ENCODE assay signal across 11 cellular contexts in the genomic region with DNA sequence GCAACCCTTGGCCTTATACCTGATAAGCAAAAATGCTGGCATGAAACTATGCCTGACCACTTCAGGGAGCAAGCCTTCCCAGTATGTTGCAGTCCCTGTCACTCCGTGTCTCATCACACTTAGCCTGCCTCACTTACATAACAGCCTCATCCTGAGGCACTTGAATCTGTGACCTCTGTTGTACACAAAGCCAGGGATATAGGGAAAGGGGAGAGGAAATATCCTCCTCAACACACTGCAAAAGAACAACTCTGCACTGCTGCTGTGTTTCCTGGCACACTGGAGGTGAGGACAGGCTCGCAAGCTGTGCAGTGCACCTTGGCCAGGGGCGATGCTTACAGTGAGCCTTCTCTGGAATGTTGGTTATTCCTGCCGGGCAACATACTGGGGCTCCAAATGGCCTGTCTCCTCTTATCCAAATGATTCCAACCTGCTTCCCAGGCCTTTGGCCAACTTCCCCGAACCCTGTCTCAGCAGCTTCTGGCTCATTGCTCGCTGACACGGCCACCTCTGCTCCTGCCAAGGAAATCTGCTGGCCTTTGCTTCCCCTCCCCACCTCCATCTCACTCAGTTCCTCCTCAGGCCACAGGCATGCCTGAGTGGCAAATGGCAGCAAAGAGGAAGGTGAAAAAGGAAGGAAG.
DNase-seq lines count a peak whose midpoint lies in the region; ATAC-seq and TF ChIP-seq lines count a peak whose summit lies in the region.
"Had no signal": no experiment of that assay in that cellular context is flagged by ENCODE, and none has a peak within 500 bp of the region (broad histone marks: within the 10 kb centered on the region; RNA-seq: fewer than 3 reads in every experiment).

No MANE protein-coding gene starts in this region.

- H3K27ac ChIP-seq in HL-60 (replicated peaks): peak overlapping the region; percentile 43

- DNase-seq in HL-60 (ENCODE audit: low read depth in 1 of 2, low spot score in 1 of 2): peak in 1 of 2 experiments; percentile 41
- no peak for DNase-seq in WTC11 (ENCODE audit: low spot score)
- peak; percentile 49 for DNase-seq in left cardiac atrium
- DNase-seq in pons (ENCODE audit: low spot score): peak; percentile 51
- no peak for DNase-seq in activated effector memory CD4-positive, alpha-beta T cell treated with anti-CD3 and anti-CD28 coated beads, Interleukin-2, amount 50 U/mL, for 16 hours
- no peak for DNase-seq in ureter (ENCODE audit: low spot score)
- DNase-seq in HK-2 (ENCODE audit: unreplicated experiment): no peak
- DNase-seq: activated CD4-positive, alpha-beta T cell treated with anti-CD3 and anti-CD28 coated beads, Interleukin-2, amount 10 ng/mL, durations not matched to agents 24 days and 14 days; MM.1S; SHP77 had no signal

- no peak overlapping the region for H3K4me3 Mint-ChIP-seq in WTC11
- H3K4me3 Mint-ChIP-seq: activated CD4-positive, alpha-beta T cell treated with anti-CD3 and anti-CD28 coated beads, Interleukin-2, amount 10 ng/mL, durations not matched to agents 24 days and 14 days had no signal

- H3K36me3 Mint-ChIP-seq in WTC11: no peaks in the 10 kb centered on the region

- H3K27me3 ChIP-seq in HL-60 (ENCODE audit: insufficient read depth, poor library complexity, severe bottlenecking): no peaks in the 10 kb centered on the region

- H3K27me3 Mint-ChIP-seq in WTC11 (ENCODE audit: low read depth): no peaks in the 10 kb centered on the region
- H3K27me3 Mint-ChIP-seq: activated CD4-positive, alpha-beta T cell treated with anti-CD3 and anti-CD28 coated beads, Interleukin-2, amount 10 ng/mL, durations not matched to agents 24 days and 14 days had no signal

- TF ChIP-seq CTCF in HL-60 (IDR thresholded peaks at IDR 0.05; ENCODE audit: insufficient read depth, low read length) (no peak), WTC11 (IDR thresholded peaks at IDR 0.05) (no peak)

- peak; percentile 77 for ATAC-seq in WTC11
- peak; percentile 90 to 95 for ATAC-seq in left cardiac atrium
- no peak for ATAC-seq in GM18873 (IDR thresholded peaks at IDR 0.05; ENCODE audit: low FRiP score, unreplicated experiment)

- no peak overlapping the region for H3K4me3 ChIP-seq in HL-60 (replicated peaks; ENCODE audit: insufficient read depth, low read length)

- intact Hi-C loops in left cardiac atrium (cut with DNase I): no loop called here

- POLR2A ChIA-PET in WTC11 (lab: Charles Lee): no interaction called here

- no peaks in the 10 kb centered on the region for H3K9me3 Mint-ChIP-seq in WTC11
- H3K9me3 Mint-ChIP-seq: activated CD4-positive, alpha-beta T cell treated with anti-CD3 and anti-CD28 coated beads, Interleukin-2, amount 10 ng/mL, durations not matched to agents 24 days and 14 days had no signal

- no peak overlapping the region for H3K27ac Mint-ChIP-seq in WTC11
- H3K27ac Mint-ChIP-seq: activated CD4-positive, alpha-beta T cell treated with anti-CD3 and anti-CD28 coated beads, Interleukin-2, amount 10 ng/mL, durations not matched to agents 24 days and 14 days had no signal

- CTCF ChIA-PET in WTC11 (lab: Charles Lee): no interaction called here

- peaks cover 5% of the 10 kb centered on the region for H3K4me1 Mint-ChIP-seq in WTC11

TF ChIP-seq in WTC11, 78 proteins besides CTCF, POLR2A, EP300 and RAD21:
- TF ChIP-seq HMGA2 (CRISPR knock-in tag; IDR thresholded peaks at IDR 0.05): no peak
- no peak for TF ChIP-seq FOXK1 (CRISPR knock-in tag; IDR thresholded peaks at IDR 0.05)
- TF ChIP-seq TCF7 (CRISPR knock-in tag; IDR thresholded peaks at IDR 0.05; ENCODE audit: low read depth): no peak
- TF ChIP-seq CBFB (CRISPR knock-in tag; IDR thresholded peaks at IDR 0.05; ENCODE audit: low read depth): no peak
- TF ChIP-seq, protein P1, sequence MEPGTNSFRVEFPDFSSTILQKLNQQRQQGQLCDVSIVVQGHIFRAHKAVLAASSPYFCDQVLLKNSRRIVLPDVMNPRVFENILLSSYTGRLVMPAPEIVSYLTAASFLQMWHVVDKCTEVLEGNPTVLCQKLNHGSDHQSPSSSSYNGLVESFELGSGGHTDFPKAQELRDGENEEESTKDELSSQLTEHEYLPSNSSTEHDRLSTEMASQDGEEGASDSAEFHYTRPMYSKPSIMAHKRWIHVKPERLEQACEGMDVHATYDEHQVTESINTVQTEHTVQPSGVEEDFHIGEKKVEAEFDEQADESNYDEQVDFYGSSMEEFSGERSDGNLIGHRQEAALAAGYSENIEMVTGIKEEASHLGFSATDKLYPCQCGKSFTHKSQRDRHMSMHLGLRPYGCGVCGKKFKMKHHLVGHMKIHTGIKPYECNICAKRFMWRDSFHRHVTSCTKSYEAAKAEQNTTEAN (CRISPR knock-in tag; IDR thresholded peaks at IDR 0.05): no peak
- TF ChIP-seq, protein P2, sequence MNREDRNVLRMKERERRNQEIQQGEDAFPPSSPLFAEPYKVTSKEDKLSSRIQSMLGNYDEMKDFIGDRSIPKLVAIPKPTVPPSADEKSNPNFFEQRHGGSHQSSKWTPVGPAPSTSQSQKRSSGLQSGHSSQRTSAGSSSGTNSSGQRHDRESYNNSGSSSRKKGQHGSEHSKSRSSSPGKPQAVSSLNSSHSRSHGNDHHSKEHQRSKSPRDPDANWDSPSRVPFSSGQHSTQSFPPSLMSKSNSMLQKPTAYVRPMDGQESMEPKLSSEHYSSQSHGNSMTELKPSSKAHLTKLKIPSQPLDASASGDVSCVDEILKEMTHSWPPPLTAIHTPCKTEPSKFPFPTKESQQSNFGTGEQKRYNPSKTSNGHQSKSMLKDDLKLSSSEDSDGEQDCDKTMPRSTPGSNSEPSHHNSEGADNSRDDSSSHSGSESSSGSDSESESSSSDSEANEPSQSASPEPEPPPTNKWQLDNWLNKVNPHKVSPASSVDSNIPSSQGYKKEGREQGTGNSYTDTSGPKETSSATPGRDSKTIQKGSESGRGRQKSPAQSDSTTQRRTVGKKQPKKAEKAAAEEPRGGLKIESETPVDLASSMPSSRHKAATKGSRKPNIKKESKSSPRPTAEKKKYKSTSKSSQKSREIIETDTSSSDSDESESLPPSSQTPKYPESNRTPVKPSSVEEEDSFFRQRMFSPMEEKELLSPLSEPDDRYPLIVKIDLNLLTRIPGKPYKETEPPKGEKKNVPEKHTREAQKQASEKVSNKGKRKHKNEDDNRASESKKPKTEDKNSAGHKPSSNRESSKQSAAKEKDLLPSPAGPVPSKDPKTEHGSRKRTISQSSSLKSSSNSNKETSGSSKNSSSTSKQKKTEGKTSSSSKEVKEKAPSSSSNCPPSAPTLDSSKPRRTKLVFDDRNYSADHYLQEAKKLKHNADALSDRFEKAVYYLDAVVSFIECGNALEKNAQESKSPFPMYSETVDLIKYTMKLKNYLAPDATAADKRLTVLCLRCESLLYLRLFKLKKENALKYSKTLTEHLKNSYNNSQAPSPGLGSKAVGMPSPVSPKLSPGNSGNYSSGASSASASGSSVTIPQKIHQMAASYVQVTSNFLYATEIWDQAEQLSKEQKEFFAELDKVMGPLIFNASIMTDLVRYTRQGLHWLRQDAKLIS (CRISPR knock-in tag; IDR thresholded peaks at IDR 0.05; ENCODE audit: borderline replicate concordance): no peak
- no peak for TF ChIP-seq TEAD4 (CRISPR knock-in tag; IDR thresholded peaks at IDR 0.05)
- TF ChIP-seq, protein P3, sequence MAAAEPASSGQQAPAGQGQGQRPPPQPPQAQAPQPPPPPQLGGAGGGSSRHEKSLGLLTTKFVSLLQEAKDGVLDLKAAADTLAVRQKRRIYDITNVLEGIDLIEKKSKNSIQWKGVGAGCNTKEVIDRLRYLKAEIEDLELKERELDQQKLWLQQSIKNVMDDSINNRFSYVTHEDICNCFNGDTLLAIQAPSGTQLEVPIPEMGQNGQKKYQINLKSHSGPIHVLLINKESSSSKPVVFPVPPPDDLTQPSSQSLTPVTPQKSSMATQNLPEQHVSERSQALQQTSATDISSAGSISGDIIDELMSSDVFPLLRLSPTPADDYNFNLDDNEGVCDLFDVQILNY (CRISPR knock-in tag; IDR thresholded peaks at IDR 0.05): no peak
- TF ChIP-seq TP53 (CRISPR knock-in tag; IDR thresholded peaks at IDR 0.05): no peak

Comparison
In these comparisons a context has a peak if more than half of its experiments do, and no peak if none do; other contexts are left out.
1. DNase-seq: peak in left cardiac atrium (single experiment) and pons (single experiment); none in WTC11 (single experiment), activated effector memory CD4-positive, alpha-beta T cell treated with anti-CD3 and anti-CD28 coated beads, Interleukin-2, amount 50 U/mL, for 16 hours (single experiment), ureter (single experiment) and HK-2 (single experiment).